In genomic region chr1:204469304-204469703, GRCh38 we compare ENCODE assay signal across 19 cellular contexts. TPM values are rescaled to one million over a fixed set of nuclear protein-coding genes. Genes with fewer than 3 reads are reported as not detected.
DNase-seq lines count a peak whose midpoint lies in the region; ATAC-seq and TF ChIP-seq lines count a peak whose summit lies in the region.
"Had no signal": no experiment of that assay in that cellular context is flagged by ENCODE, and none has a peak within 500 bp of the region (broad histone marks: within the 10 kb centered on the region; RNA-seq: fewer than 3 reads in every experiment).

No MANE protein-coding gene starts in this region.

- no peaks in the 10 kb centered on the region for H3K27me3 ChIP-seq in H9 (ENCODE audit: insufficient read depth, low read length)
- H3K27me3 ChIP-seq in Panc1 (ENCODE audit: control insufficient read depth, insufficient read depth, low read length), result no peaks in the 10 kb centered on the region
- H3K27me3 ChIP-seq in spleen (replicated peaks in 1 of 7), result no peaks in the 10 kb centered on the region

- H4K5ac ChIP-seq in H9 (ENCODE audit: insufficient read length, low read depth, low read length), result no peak overlapping the region

- no peak overlapping the region for H4K91ac ChIP-seq in H9 (ENCODE audit: insufficient read length, low read depth, low read length)

- no peak overlapping the region for H2AK5ac ChIP-seq in H9 (ENCODE audit: insufficient read length, low read length)

- H2BK12ac ChIP-seq in H9 (ENCODE audit: insufficient read length, low read depth, low read length), result no peak overlapping the region

- no peaks in the 10 kb centered on the region for H3K27me3 Mint-ChIP-seq in H9 (ENCODE audit: low read depth)
- H3K27me3 Mint-ChIP-seq: CD4-positive, CD25-positive, alpha-beta regulatory T cell had no signal

- H3K4me3 Mint-ChIP-seq in H9, result no peak overlapping the region
- H3K4me3 Mint-ChIP-seq: CD4-positive, CD25-positive, alpha-beta regulatory T cell had no signal

- H3K4me3 ChIP-seq in Panc1 (ENCODE audit: low read depth in 2 of 2, low read length in 2 of 2) (no peak overlapping the region), spleen (no peak overlapping the region)

- WGBS in H9 (ENCODE audit: extremely low coverage, insufficient read length, low lambda C conversion rate), result no CpG with 5 or more reads among the region's 10 CpGs
- 88 to 100% (median 90%) methylated on average over 8 to 10 of the region's 10 CpGs for WGBS in spleen, 5 donors

- no peak for TF ChIP-seq POLR2A in spleen (IDR thresholded peaks at IDR 0.05)

- H2BK20ac ChIP-seq in H9 (ENCODE audit: low read depth, low read length, poor library complexity, severe bottlenecking), result no peak overlapping the region

- H2BK120ac ChIP-seq in H9 (ENCODE audit: low read depth, low read length, poor library complexity, severe bottlenecking), result no peak overlapping the region

- H3K56ac ChIP-seq in H9 (ENCODE audit: insufficient read length, low read depth, low read length), result no peak overlapping the region

- peaks cover 7 to 14% (median 9%) of the 10 kb centered on the region in 3 experiments; a peak in 6 of 7 replicates for H3K36me3 Mint-ChIP-seq in H9 (ENCODE audit: insufficient read depth in 1 of 3, low read depth in 3 of 3)

- H2BK5ac ChIP-seq in H9 (ENCODE audit: insufficient read length, low read length), result no peak overlapping the region

- H3T11ph ChIP-seq in H9 (ENCODE audit: low read length), result no peak overlapping the region

- H3K4ac ChIP-seq in H9 (ENCODE audit: low read depth, low read length), result no peak overlapping the region

- H3K9me3 ChIP-seq in H9 (ENCODE audit: control insufficient read depth, low read depth, low read length) (no peaks in the 10 kb centered on the region), Panc1 (ENCODE audit: control insufficient read depth, insufficient read depth, low read depth, low read length) (no peaks in the 10 kb centered on the region), spleen (no peaks in the 10 kb centered on the region)
- H3K9me3 ChIP-seq: Caco-2 had no signal

- H3K4me1 ChIP-seq in H9 (ENCODE audit: insufficient read depth, low read length) (peaks cover 1% of the 10 kb centered on the region; the same call in 1 of the 2 replicates), Panc1 (ENCODE audit: control insufficient read depth, insufficient read depth, low read length) (no peaks in the 10 kb centered on the region), spleen (peaks cover 24 to 64% (median 41%) of the 10 kb centered on the region in 6 donors)
- H3K4me1 ChIP-seq: Caco-2 had no signal

- no peak overlapping the region for H4K8ac ChIP-seq in H9 (replicated peaks; ENCODE audit: insufficient read length, low read depth, low read length)

- no peak overlapping the region for H2BK15ac ChIP-seq in H9 (ENCODE audit: low read depth, low read length)

- POLR2A ChIA-PET in Panc1 (lab: Charles Lee), result no interaction called here

- H2AFZ ChIP-seq in H9 (ENCODE audit: low read length), result no peak overlapping the region

- H3K79me2 ChIP-seq in H9 (ENCODE audit: insufficient read depth, low read length), result no peaks in the 10 kb centered on the region

- peaks cover 20 to 26% of the 10 kb centered on the region in 2 experiments for H3K4me1 Mint-ChIP-seq in H9

- no peak for ATAC-seq in Panc1

- no peak overlapping the region for H3K4me2 ChIP-seq in H9 (ENCODE audit: insufficient read depth, insufficient read length, low read length)
- H3K4me2 ChIP-seq: KMS-11 had no signal

- no peak overlapping the region for H3K14ac ChIP-seq in H9 (ENCODE audit: insufficient read depth, low read length)

- intact Hi-C loops in Panc1 (cut with micrococcal nuclease; ENCODE audit: unreplicated experiment), result no loop called here
- intact Hi-C loops in spleen (cut with DNase I; ENCODE audit: low total_unique reads), result no loop called here

- H3K23me2 ChIP-seq in H9 (ENCODE audit: insufficient read length, low read depth, low read length, poor library complexity, severe bottlenecking), result no peaks in the 10 kb centered on the region

- H3K27ac ChIP-seq in H9 (ENCODE audit: insufficient read length, low read depth, low read length), result no peak overlapping the region
- no peak overlapping the region for H3K27ac ChIP-seq in Panc1 (ENCODE audit: low read length)
- peak overlapping the region; percentile 98 for H3K27ac ChIP-seq in cingulate gyrus (ENCODE audit: low read depth, low read length)
- peak overlapping the region; percentile 100 for H3K27ac ChIP-seq in substantia nigra (ENCODE audit: low read depth, low read length, poor library complexity, severe bottlenecking)
- H3K27ac ChIP-seq in spleen, result no peak overlapping the region
- H3K27ac ChIP-seq: KMS-11 had no signal

- no peaks in the 10 kb centered on the region for H3K9me3 Mint-ChIP-seq in H9

- peak overlapping the region in 2 of 3 experiments; percentile 39 to 83; a peak in 4 of 7 replicates for H3K27ac Mint-ChIP-seq in H9

- in situ Hi-C loops in Panc1 (cut with HindIII; ENCODE audit: low pct_unique_long_range_greater_than_20kb, low sequenced_read_pairs), result no loop called here

- H3K36me3 ChIP-seq in Panc1 (ENCODE audit: control insufficient read depth, insufficient read depth, low read length) (no peaks in the 10 kb centered on the region), spleen (peaks cover 0 to 32% (median 13%) of the 10 kb centered on the region in 6 donors)

- CTCF ChIA-PET in Panc1 (lab: Charles Lee), result no interaction called here

- H3K79me1 ChIP-seq in H9 (ENCODE audit: insufficient read depth, low read depth, low read length, poor library complexity, severe bottlenecking), result no peaks in the 10 kb centered on the region

- no peak for TF ChIP-seq CTCF in H9 (conservative IDR thresholded peaks at IDR 0.05)
- TF ChIP-seq CTCF in Panc1 (IDR thresholded peaks at IDR 0.05), result no peak
- no peak for TF ChIP-seq CTCF in spleen (IDR thresholded peaks at IDR 0.05 in 8 of 11, conservative IDR thresholded peaks at IDR 0.05 in 3 of 11)

- H3K9ac ChIP-seq in H9 (ENCODE audit: extremely low read depth, insufficient read length, low read length), result no peak overlapping the region
- H3K9ac ChIP-seq: KMS-11 had no signal

- no peak overlapping the region for H3K18ac ChIP-seq in H9 (ENCODE audit: insufficient read length, low read depth, low read length)

- TSS peak; percentile 41 for BruUV-seq in Panc1 (replicated peaks; lab: Mats Ljungman, UMichigan)

- DNase-seq in H9 (no peak), Panc1 (ENCODE audit: low read depth, low spot score) (no peak), substantia nigra (lab: John Stamatoyannopoulos, UW) (no peak), NCI-H1694 (lab: John Stamatoyannopoulos, UW) (no peak), spleen (no peak), NCI-H1417 (lab: John Stamatoyannopoulos, UW) (no peak)
- DNase-seq: ACHN; AML-193; Caco-2; CD4-positive, CD25-positive, alpha-beta regulatory T cell; DMS153; EL; NCI-H1436 treated with DMSO at 0.1 percent for 48 hours; NCI-H2081; NCI-H510A treated with DMSO at 0.1 percent for 48 hours; NCI-H82; SHP77 treated with DMSO at 0.1 percent for 48 hours had no signal

- no peak overlapping the region for H3K23ac ChIP-seq in H9 (ENCODE audit: insufficient read length, low read depth, low read length)

- H4K20me1 ChIP-seq in H9 (ENCODE audit: control insufficient read depth, insufficient read depth, insufficient read length), result no peaks in the 10 kb centered on the region

RNA-seq across cellular contexts. Expression of gene PIK3C2B, which starts 25.3 kb away (rescaled TPM):
- total RNA-seq in H9 (2021) (13.1 and 13.2 TPM in 2 replicates), Panc1 (2021; ENCODE audit: unreplicated experiment) (19.1 TPM), spleen (10 to 100 TPM; 45.8 to 72.2 (median 66.5) TPM)
- polyA plus RNA-seq in Panc1 (2012; ENCODE audit: insufficient read length), result 12.8 TPM
- polyA plus RNA-seq in spleen, result 10 to 100 TPM in 2 of 3 donors, 1 to 10 TPM in 1; 9.5 to 22.4 (median 10.8) TPM

RNA-seq across cellular contexts. Expression of gene MDM4, which starts 46.9 kb away (rescaled TPM):
- total RNA-seq in H9 (2021) (47.2 and 49.6 TPM in 2 replicates), Panc1 (2021; ENCODE audit: unreplicated experiment) (42.1 TPM), spleen (100 to 1,000 TPM; 112 to 192 (median 163) TPM)
- polyA plus RNA-seq in Panc1 (2012; ENCODE audit: insufficient read length), result 2.6 TPM
- 10 to 100 TPM; 10.6 to 16.8 (median 13.8) TPM for polyA plus RNA-seq in spleen

RNA-seq across cellular contexts. Expression of gene PPP1R15B, which starts 57.7 kb away (rescaled TPM):
- total RNA-seq in H9 (2021), result 44.6 and 45.9 TPM in 2 replicates
- 51.1 TPM for total RNA-seq in Panc1 (2021; ENCODE audit: unreplicated experiment)
- polyA plus RNA-seq in Panc1 (2012; ENCODE audit: insufficient read length), result 14.8 TPM
- 10 to 100 TPM; 46.3 to 73.1 (median 63.8) TPM for total RNA-seq in spleen
- 10 to 100 TPM; 10.8 to 17.2 (median 12.5) TPM for polyA plus RNA-seq in spleen

Comparison
In these comparisons a context has a peak if more than half of its experiments do, and no peak if none do; other contexts are left out.
1. H3K27ac ChIP-seq: peak in cingulate gyrus (single experiment) and substantia nigra (single experiment); none in H9 (single experiment), Panc1 (single experiment) and spleen (0 of 8).